In genomic region chr20:61912665-61913422, GRCh38 we compare ENCODE assay signal across 14 cellular contexts.
DNase-seq lines count a peak whose midpoint lies in the region; ATAC-seq, FAIRE-seq and TF ChIP-seq lines count a peak whose summit lies in the region.
"Had no signal": no experiment of that assay in that cellular context is flagged by ENCODE, and none has a peak within 500 bp of the region (broad histone marks: within the 10 kb centered on the region; RNA-seq: fewer than 3 reads in every experiment).

No MANE protein-coding gene starts in this region.

- peak; percentile 15 for FAIRE-seq in GM18507 (lab: Jason Lieb, UNC)

- TF ChIP-seq CTCF in glutamatergic neuron (IDR thresholded peaks at IDR 0.05; ENCODE audit: partially characterized antibody, unreplicated experiment) = no peak

- peaks cover 15% of the 10 kb centered on the region for H3K36me3 Mint-ChIP-seq in glutamatergic neuron (ENCODE audit: unreplicated experiment)
- H3K36me3 Mint-ChIP-seq: CD4-positive, alpha-beta memory T cell; natural killer cell treated with Interleukin-12 subunit alpha and Interleukin-12 subunit beta and Interleukin-15 and Interleukin-18, amount 100 ng/mL, for 72 hours had no signal

- ATAC-seq in GM21360 (IDR thresholded peaks at IDR 0.05; ENCODE audit: unreplicated experiment) = peak; percentile 66
- peak; percentile 59 for ATAC-seq in HG03432 (IDR thresholded peaks at IDR 0.05; ENCODE audit: unreplicated experiment)
- ATAC-seq in HG02678 (IDR thresholded peaks at IDR 0.05; ENCODE audit: unreplicated experiment) = no peak
- ATAC-seq: activated T-helper 17 cell treated with anti-CD3 and anti-CD28 coated beads, Interleukin-2, amount 50 U/mL, for 72 hours; gastrocnemius medialis had no signal

- H3K27me3 Mint-ChIP-seq in glutamatergic neuron (ENCODE audit: unreplicated experiment) = peaks cover 5% of the 10 kb centered on the region

- H3K4me1 Mint-ChIP-seq in glutamatergic neuron (ENCODE audit: low read depth, unreplicated experiment) = no peaks in the 10 kb centered on the region
- H3K4me1 Mint-ChIP-seq: activated T-helper 17 cell treated with anti-CD3 and anti-CD28 coated beads, Interleukin-2, amount 50 U/mL, for 72 hours; CD4-positive, alpha-beta memory T cell had no signal

- peaks cover 2% of the 10 kb centered on the region for H3K9me3 Mint-ChIP-seq in glutamatergic neuron (ENCODE audit: unreplicated experiment)
- H3K9me3 Mint-ChIP-seq: activated T-helper 17 cell treated with anti-CD3 and anti-CD28 coated beads, Interleukin-2, amount 50 U/mL, for 72 hours had no signal

- no peak for DNase-seq in GM18507 (ENCODE audit: extremely low spot score, insufficient read length, low read depth)
- peak; percentile 1 for DNase-seq in glutamatergic neuron
- no peak for DNase-seq in iPS-NIHi7 (ENCODE audit: extremely low spot score)
- no peak for DNase-seq in medulla oblongata (ENCODE audit: extremely low spot score)
- DNase-seq: CD4-positive, alpha-beta memory T cell; effector CD8-positive, alpha-beta T cell; gastrocnemius medialis; GDM1; SK-N-SH had no signal

- no peak overlapping the region for H3K4me3 Mint-ChIP-seq in glutamatergic neuron (ENCODE audit: unreplicated experiment)
- H3K4me3 Mint-ChIP-seq: activated T-helper 17 cell treated with anti-CD3 and anti-CD28 coated beads, Interleukin-2, amount 50 U/mL, for 72 hours; CD4-positive, alpha-beta memory T cell; natural killer cell treated with Interleukin-12 subunit alpha and Interleukin-12 subunit beta and Interleukin-15 and Interleukin-18, amount 100 ng/mL, for 72 hours had no signal

- no peak overlapping the region for H3K27ac Mint-ChIP-seq in glutamatergic neuron (ENCODE audit: unreplicated experiment)
- H3K27ac Mint-ChIP-seq: activated T-helper 17 cell treated with anti-CD3 and anti-CD28 coated beads, Interleukin-2, amount 50 U/mL, for 72 hours; CD4-positive, alpha-beta memory T cell; natural killer cell treated with Interleukin-12 subunit alpha and Interleukin-12 subunit beta and Interleukin-15 and Interleukin-18, amount 100 ng/mL, for 72 hours had no signal
